ENCODE assay signal across 22 cellular contexts in the genomic region with DNA sequence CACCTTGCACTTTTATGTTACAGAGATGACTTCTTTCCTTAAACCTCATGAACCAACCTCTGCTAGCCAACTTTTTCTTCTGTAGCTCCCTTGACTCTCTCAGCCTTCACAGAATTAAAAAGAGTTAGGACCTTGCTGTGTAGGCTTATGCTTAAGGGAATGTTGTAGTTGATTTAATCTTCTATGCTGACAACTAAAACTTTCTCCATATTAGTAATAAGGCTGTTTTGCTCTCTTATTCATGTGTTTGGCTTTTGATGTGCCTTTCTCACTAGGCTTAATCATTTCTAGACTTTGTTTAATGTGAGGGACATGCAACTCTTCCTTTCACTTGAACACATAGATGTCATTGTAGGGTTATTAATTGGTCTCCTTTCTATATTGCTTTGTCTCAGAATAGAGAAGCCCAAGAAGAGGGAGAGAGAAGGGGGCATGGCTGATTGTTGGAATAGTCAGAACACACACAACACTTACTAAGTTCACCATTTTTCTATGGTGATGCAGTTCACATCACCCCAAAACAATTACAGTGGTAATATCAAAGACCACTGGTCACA.
A peak's percentile ranks its signal among the peaks of the same experiment; 100 is the strongest.
DNase-seq lines count a peak whose midpoint lies in the region; ATAC-seq, FAIRE-seq and TF ChIP-seq lines count a peak whose summit lies in the region.
"Had no signal": no experiment of that assay in that cellular context is flagged by ENCODE, and none has a peak within 500 bp of the region (broad histone marks: within the 10 kb centered on the region; RNA-seq: fewer than 3 reads in every experiment).

No MANE protein-coding gene starts in this region.

- no peak for TF ChIP-seq CTCF in A549 (IDR thresholded peaks at IDR 0.05)

- ATAC-seq in activated CD4-positive, alpha-beta T cell treated with anti-CD3 and anti-CD28 coated beads for 36 hours: peak; percentile 68
- no peak for ATAC-seq in A549
- ATAC-seq in activated T-helper 17 cell treated with anti-CD3 and anti-CD28 coated beads, Interleukin-2, amount 50 U/mL, for 72 hours (replicated peaks): peak; percentile 28

- no peaks in the 10 kb centered on the region for H3K36me3 Mint-ChIP-seq in activated CD4-positive, alpha-beta T cell treated with anti-CD3 and anti-CD28 coated beads for 36 hours (ENCODE audit: low read depth)
- H3K36me3 Mint-ChIP-seq in activated T-helper 17 cell treated with anti-CD3 and anti-CD28 coated beads, Interleukin-2, amount 50 U/mL, for 72 hours (ENCODE audit: low read depth): no peaks in the 10 kb centered on the region
- H3K36me3 Mint-ChIP-seq: CD14-positive monocyte; CD4-positive, alpha-beta memory T cell; CD4-positive, CD25-positive, alpha-beta regulatory T cell; CD8-positive, alpha-beta memory T cell had no signal

- no peak for TF ChIP-seq EP300 in A549 (IDR thresholded peaks at IDR 0.05)

- no peak overlapping the region for H3K4me2 ChIP-seq in A549
- H3K4me2 ChIP-seq: BLaER1 had no signal

- peak; percentile 88 for FAIRE-seq in A549 (lab: Jason Lieb, UNC)
- FAIRE-seq: D721Med, G401.6, GM12891, GM19239 had no signal

- H3K27ac Mint-ChIP-seq in activated CD4-positive, alpha-beta T cell treated with anti-CD3 and anti-CD28 coated beads for 36 hours: no peak overlapping the region
- H3K27ac Mint-ChIP-seq in activated T-helper 17 cell treated with anti-CD3 and anti-CD28 coated beads, Interleukin-2, amount 50 U/mL, for 72 hours: no peak overlapping the region
- H3K27ac Mint-ChIP-seq: CD14-positive monocyte; CD4-positive, alpha-beta memory T cell; CD4-positive, CD25-positive, alpha-beta regulatory T cell; CD8-positive, alpha-beta memory T cell had no signal

- TF ChIP-seq RAD21 in A549 (conservative IDR thresholded peaks at IDR 0.05 in 1 of 2, IDR thresholded peaks at IDR 0.05 in 1 of 2): no peak

- H3K4me1 Mint-ChIP-seq in activated CD4-positive, alpha-beta T cell treated with anti-CD3 and anti-CD28 coated beads for 36 hours: no peaks in the 10 kb centered on the region
- no peaks in the 10 kb centered on the region for H3K4me1 Mint-ChIP-seq in activated T-helper 17 cell treated with anti-CD3 and anti-CD28 coated beads, Interleukin-2, amount 50 U/mL, for 72 hours
- H3K4me1 Mint-ChIP-seq: CD14-positive monocyte; CD4-positive, alpha-beta memory T cell; CD4-positive, CD25-positive, alpha-beta regulatory T cell; CD8-positive, alpha-beta memory T cell had no signal

- no peaks in the 10 kb centered on the region for H3K4me1 ChIP-seq in A549
- H3K4me1 ChIP-seq: BE2C, BLaER1 had no signal

- CTCF ChIA-PET in activated CD4-positive, alpha-beta T cell treated with anti-CD3 and anti-CD28 coated beads for 36 hours (lab: Charles Lee): interaction anchor here (0.8 to 1.5 kb wide), 3 partner anchors 8 to 1037 kb away, joined by 3 to 4 read pairs (median 3); no protein-coding TSS in a partner anchor
- CTCF ChIA-PET in A549 (lab: Yijun Ruan, JAX): interaction anchor here (1.1 to 1.2 kb wide), 2 partner anchors 9 to 11 kb away, joined by 3 to 4 read pairs; no protein-coding TSS in a partner anchor

- TF ChIP-seq POLR2A in A549 (IDR thresholded peaks at IDR 0.05; ENCODE audit: low read length): no peak

- H3K4me3 ChIP-seq in A549: no peak overlapping the region
- H3K4me3 ChIP-seq: BLaER1 had no signal

- no peak for DNase-seq in activated CD4-positive, alpha-beta T cell treated with anti-CD3 and anti-CD28 coated beads for 36 hours
- no peak for DNase-seq in activated CD4-positive, alpha-beta T cell treated with anti-CD3 and anti-CD28 coated beads for 4 hours
- no peak for DNase-seq in A549 (ENCODE audit: low read depth in 1 of 2, low spot score in 1 of 2)
- DNase-seq in D341Med (ENCODE audit: low spot score): no peak
- DNase-seq in activated CD8-positive, alpha-beta memory T cell treated with anti-CD3 and anti-CD28 coated beads, Interleukin-2, amount 50 U/mL, for 4 hours: no peak
- DNase-seq: ACHN; BE2C; C1 segment of cervical spinal cord; CD4-positive, alpha-beta memory T cell; CD4-positive, CD25-positive, alpha-beta regulatory T cell; CD8-positive, alpha-beta memory T cell; COR-L47; DMS79 treated with DMSO at 0.1 percent for 48 hours; GF-D8 had no signal

- H3K27ac ChIP-seq in A549: no peak overlapping the region
- H3K27ac ChIP-seq: 22Rv1, BLaER1 had no signal

- POLR2A ChIA-PET in activated CD4-positive, alpha-beta T cell treated with anti-CD3 and anti-CD28 coated beads for 36 hours (lab: Charles Lee): no interaction called here
- POLR2A ChIA-PET in A549 (lab: Yijun Ruan, JAX): no interaction called here

- no peaks in the 10 kb centered on the region for H3K27me3 Mint-ChIP-seq in activated CD4-positive, alpha-beta T cell treated with anti-CD3 and anti-CD28 coated beads for 36 hours
- no peaks in the 10 kb centered on the region for H3K27me3 Mint-ChIP-seq in activated T-helper 17 cell treated with anti-CD3 and anti-CD28 coated beads, Interleukin-2, amount 50 U/mL, for 72 hours
- H3K27me3 Mint-ChIP-seq: CD4-positive, alpha-beta memory T cell; CD8-positive, alpha-beta memory T cell had no signal

- H3K4me3 Mint-ChIP-seq in activated CD4-positive, alpha-beta T cell treated with anti-CD3 and anti-CD28 coated beads for 36 hours: no peak overlapping the region
- H3K4me3 Mint-ChIP-seq in activated T-helper 17 cell treated with anti-CD3 and anti-CD28 coated beads, Interleukin-2, amount 50 U/mL, for 72 hours: no peak overlapping the region
- H3K4me3 Mint-ChIP-seq: CD14-positive monocyte; CD4-positive, alpha-beta memory T cell; CD8-positive, alpha-beta memory T cell had no signal

- no peaks in the 10 kb centered on the region for H3K9me3 Mint-ChIP-seq in activated CD4-positive, alpha-beta T cell treated with anti-CD3 and anti-CD28 coated beads for 36 hours (ENCODE audit: low read depth)
- no peaks in the 10 kb centered on the region for H3K9me3 Mint-ChIP-seq in activated T-helper 17 cell treated with anti-CD3 and anti-CD28 coated beads, Interleukin-2, amount 50 U/mL, for 72 hours
- H3K9me3 Mint-ChIP-seq: CD4-positive, alpha-beta memory T cell had no signal

- H3K9me3 ChIP-seq in A549: 0 out of 3 replicates have a peak, but pooled peaks cover 3% of the 10 kb centered on the region
- H3K9me3 ChIP-seq: BE2C, BLaER1 had no signal

- intact Hi-C loops in activated CD4-positive, alpha-beta T cell treated with anti-CD3 and anti-CD28 coated beads for 36 hours (cut with DNase I, micrococcal nuclease): no loop called here

TF ChIP-seq in A549, 52 proteins besides CTCF, POLR2A, EP300 and RAD21:
- TF ChIP-seq MAZ (IDR thresholded peaks at IDR 0.05; ENCODE audit: borderline replicate concordance, low read depth, low read length) (no peak), HOXA7 (CRISPR knock-in tag; IDR thresholded peaks at IDR 0.05) (no peak), MYC (IDR thresholded peaks at IDR 0.05; ENCODE audit: borderline replicate concordance, low read length) (no peak), JUN (IDR thresholded peaks at IDR 0.05) (no peak), JUNB (IDR thresholded peaks at IDR 0.05) (no peak), KDM1A (IDR thresholded peaks at IDR 0.05; ENCODE audit: low read depth) (no peak)
TF ChIP-seq in A549: peak in this region for 0.

Comparison
In these comparisons a context has a peak if more than half of its experiments do, and no peak if none do; other contexts are left out.
1. ATAC-seq: peak in activated CD4-positive, alpha-beta T cell treated with anti-CD3 and anti-CD28 coated beads for 36 hours (single experiment) and activated T-helper 17 cell treated with anti-CD3 and anti-CD28 coated beads, Interleukin-2, amount 50 U/mL, for 72 hours (single experiment); none in A549 (0 of 2).